37 cellular contexts compared by ENCODE assay signal in genomic region chr20:11468880-11469279, GRCh38.
"Had no signal": no experiment of that assay in that cellular context is flagged by ENCODE, and none has a peak within 500 bp of the region (broad histone marks: within the 10 kb centered on the region; RNA-seq: fewer than 3 reads in every experiment).

No MANE protein-coding gene starts in this region.

- H3K27ac Mint-ChIP-seq: activated CD4-positive, alpha-beta memory T cell treated with anti-CD3 and anti-CD28 coated beads, Interleukin-2, amount 10 ng/mL, durations not matched to agents 7 days and 5 days; activated CD4-positive, alpha-beta T cell treated with anti-CD3 and anti-CD28 coated beads for 36 hours; activated CD4-positive, alpha-beta T cell treated with anti-CD3 and anti-CD28 coated beads, Interleukin-2, amount 10 ng/mL, durations not matched to agents 7 days and 5 days; activated CD8-positive, alpha-beta memory T cell treated with anti-CD3 and anti-CD28 coated beads, Interleukin-2, amount 10 ng/mL, durations not matched to agents 7 days and 5 days; activated CD8-positive, alpha-beta T cell treated with anti-CD3 and anti-CD28 coated beads, Interleukin-2, amount 10 ng/mL, durations not matched to agents 7 days and 5 days; activated naive CD4-positive, alpha-beta T cell treated with anti-CD3 and anti-CD28 coated beads, Interleukin-2, amount 10 ng/mL, durations not matched to agents 7 days and 5 days; activated naive CD4-positive, alpha-beta T cell treated with anti-CD3 and anti-CD28 coated beads, Interleukin-2, amount 50 U/mL, for 24 hours; activated naive CD8-positive, alpha-beta T cell; activated naive CD8-positive, alpha-beta T cell treated with anti-CD3 and anti-CD28 coated beads, Interleukin-2, amount 10 ng/mL, durations not matched to agents 7 days and 5 days; activated naive CD8-positive, alpha-beta T cell treated with anti-CD3 and anti-CD28 coated beads, Interleukin-2, amount 50 U/mL, for 24 hours; activated T-cell treated with anti-CD3 and anti-CD28 coated beads, Interleukin-2, amount 50 U/mL, for 24 hours; activated T-helper 2 cell treated with anti-CD3 and anti-CD28 coated beads, Interferon-gamma antibody, Interleukin-2, Interleukin-4, amounts not matched to agents 10 μg/mL and 5 μg/mL and 100 μg/mL, durations not matched to agents 14 hours and 24 hours and 36 hours; brain; T-helper 1 cell treated with Interleukin-12 subunit alpha and Interleukin-12 subunit beta and Interleukin-4 antibody, amounts not matched to agents 30 μg/mL and 1 μg/mL, for 36 hours; T-helper 2 cell treated with Interferon-gamma antibody and Interleukin-4, amounts not matched to agents 5 μg/mL and 100 μg/mL, for 36 hours had no signal

- H3K27me3 ChIP-seq: ascending aorta, cardiac muscle cell had no signal

- H3K27me3 Mint-ChIP-seq: activated CD4-positive, alpha-beta memory T cell treated with anti-CD3 and anti-CD28 coated beads, Interleukin-2, amount 10 ng/mL, durations not matched to agents 7 days and 5 days; activated CD4-positive, alpha-beta T cell treated with anti-CD3 and anti-CD28 coated beads, Interleukin-2, amount 10 ng/mL, durations not matched to agents 7 days and 5 days; activated CD8-positive, alpha-beta memory T cell treated with anti-CD3 and anti-CD28 coated beads, Interleukin-2, amount 10 ng/mL, durations not matched to agents 7 days and 5 days; activated naive CD4-positive, alpha-beta T cell treated with anti-CD3 and anti-CD28 coated beads, Interleukin-2, amount 10 ng/mL, durations not matched to agents 7 days and 5 days; activated naive CD8-positive, alpha-beta T cell treated with anti-CD3 and anti-CD28 coated beads, Interleukin-2, amount 10 ng/mL, durations not matched to agents 7 days and 5 days; activated naive CD8-positive, alpha-beta T cell treated with anti-CD3 and anti-CD28 coated beads, Interleukin-2, amount 50 U/mL, for 24 hours; activated T-cell treated with anti-CD3 and anti-CD28 coated beads, Interleukin-2, amount 50 U/mL, for 24 hours; brain; central memory CD8-positive, alpha-beta T cell had no signal

- H3K4me1 Mint-ChIP-seq: activated CD4-positive, alpha-beta memory T cell treated with anti-CD3 and anti-CD28 coated beads, Interleukin-2, amount 10 ng/mL, durations not matched to agents 7 days and 5 days; activated CD4-positive, alpha-beta T cell treated with anti-CD3 and anti-CD28 coated beads for 36 hours; activated CD4-positive, alpha-beta T cell treated with anti-CD3 and anti-CD28 coated beads, Interleukin-2, amount 10 ng/mL, durations not matched to agents 7 days and 5 days; activated CD8-positive, alpha-beta memory T cell treated with anti-CD3 and anti-CD28 coated beads, Interleukin-2, amount 10 ng/mL, durations not matched to agents 7 days and 5 days; activated naive CD4-positive, alpha-beta T cell treated with anti-CD3 and anti-CD28 coated beads, Interleukin-2, amount 10 ng/mL, durations not matched to agents 7 days and 5 days; activated naive CD4-positive, alpha-beta T cell treated with anti-CD3 and anti-CD28 coated beads, Interleukin-2, amount 50 U/mL, for 24 hours; activated naive CD8-positive, alpha-beta T cell treated with anti-CD3 and anti-CD28 coated beads, Interleukin-2, amount 10 ng/mL, durations not matched to agents 7 days and 5 days; activated naive CD8-positive, alpha-beta T cell treated with anti-CD3 and anti-CD28 coated beads, Interleukin-2, amount 50 U/mL, for 24 hours; brain; central memory CD8-positive, alpha-beta T cell had no signal

- H3K9me3 ChIP-seq: ascending aorta had no signal

- ATAC-seq: activated CD4-positive, alpha-beta T cell treated with anti-CD3 and anti-CD28 coated beads for 36 hours; activated CD4-positive, CD25-positive, alpha-beta regulatory T cell treated with anti-CD3 and anti-CD28 coated beads, Interleukin-2, amount 50 U/mL, for 24 hours; activated CD8-positive, alpha-beta memory T cell treated with anti-CD3 and anti-CD28 coated beads, Interleukin-2, amount 10 ng/mL, durations not matched to agents 7 days and 5 days; activated CD8-positive, alpha-beta T cell treated with anti-CD3 and anti-CD28 coated beads, Interleukin-2, amount 10 ng/mL, durations not matched to agents 7 days and 5 days; activated naive CD8-positive, alpha-beta T cell treated with anti-CD3 and anti-CD28 coated beads, Interleukin-2, amount 50 U/mL, for 24 hours had no signal

- H3K36me3 ChIP-seq: ascending aorta, cardiac muscle cell had no signal

- H3K4me3 Mint-ChIP-seq: activated CD4-positive, alpha-beta memory T cell treated with anti-CD3 and anti-CD28 coated beads, Interleukin-2, amount 10 ng/mL, durations not matched to agents 7 days and 5 days; activated CD4-positive, alpha-beta T cell treated with anti-CD3 and anti-CD28 coated beads for 36 hours; activated CD4-positive, alpha-beta T cell treated with anti-CD3 and anti-CD28 coated beads, Interleukin-2, amount 10 ng/mL, durations not matched to agents 7 days and 5 days; activated CD8-positive, alpha-beta memory T cell treated with anti-CD3 and anti-CD28 coated beads, Interleukin-2, amount 10 ng/mL, durations not matched to agents 7 days and 5 days; activated CD8-positive, alpha-beta T cell treated with anti-CD3 and anti-CD28 coated beads, Interleukin-2, amount 10 ng/mL, durations not matched to agents 7 days and 5 days; activated naive CD4-positive, alpha-beta T cell treated with anti-CD3 and anti-CD28 coated beads, Interleukin-2, amount 10 ng/mL, durations not matched to agents 7 days and 5 days; activated naive CD4-positive, alpha-beta T cell treated with anti-CD3 and anti-CD28 coated beads, Interleukin-2, amount 50 U/mL, for 24 hours; activated naive CD8-positive, alpha-beta T cell; activated naive CD8-positive, alpha-beta T cell treated with anti-CD3 and anti-CD28 coated beads, Interleukin-2, amount 10 ng/mL, durations not matched to agents 7 days and 5 days; activated naive CD8-positive, alpha-beta T cell treated with anti-CD3 and anti-CD28 coated beads, Interleukin-2, amount 50 U/mL, for 24 hours; activated T-cell treated with anti-CD3 and anti-CD28 coated beads, Interleukin-2, amount 50 U/mL, for 24 hours; brain; central memory CD8-positive, alpha-beta T cell; T-helper 1 cell treated with Interleukin-12 subunit alpha and Interleukin-12 subunit beta and Interleukin-4 antibody, amounts not matched to agents 30 μg/mL and 1 μg/mL, for 36 hours; T-helper 2 cell treated with Interferon-gamma antibody and Interleukin-4, amounts not matched to agents 5 μg/mL and 100 μg/mL, for 36 hours had no signal

- H3K9me3 Mint-ChIP-seq: activated naive CD4-positive, alpha-beta T cell treated with anti-CD3 and anti-CD28 coated beads, Interleukin-2, amount 50 U/mL, for 24 hours; T-helper 2 cell treated with Interferon-gamma antibody and Interleukin-4, amounts not matched to agents 5 μg/mL and 100 μg/mL, for 36 hours had no signal

- H3K4me3 ChIP-seq: ascending aorta, cardiac muscle cell had no signal

- H3K36me3 Mint-ChIP-seq: activated CD8-positive, alpha-beta memory T cell treated with anti-CD3 and anti-CD28 coated beads, Interleukin-2, amount 10 ng/mL, durations not matched to agents 7 days and 5 days; activated naive CD4-positive, alpha-beta T cell treated with anti-CD3 and anti-CD28 coated beads, Interleukin-2, amount 10 ng/mL, durations not matched to agents 7 days and 5 days; activated naive CD4-positive, alpha-beta T cell treated with anti-CD3 and anti-CD28 coated beads, Interleukin-2, amount 50 U/mL, for 24 hours; activated naive CD8-positive, alpha-beta T cell; activated naive CD8-positive, alpha-beta T cell treated with anti-CD3 and anti-CD28 coated beads, Interleukin-2, amount 10 ng/mL, durations not matched to agents 7 days and 5 days; brain had no signal

- DNase-seq: activated CD4-positive, alpha-beta memory T cell treated with anti-CD3 and anti-CD28 coated beads, Interleukin-2, amount 10 ng/mL, durations not matched to agents 7 days and 5 days; activated CD4-positive, alpha-beta T cell treated with anti-CD3 and anti-CD28 coated beads for 1 hour; activated CD4-positive, alpha-beta T cell treated with anti-CD3 and anti-CD28 coated beads for 36 hours; activated CD4-positive, alpha-beta T cell treated with anti-CD3 and anti-CD28 coated beads for 48 hours; activated CD4-positive, alpha-beta T cell treated with anti-CD3 and anti-CD28 coated beads, Interleukin-2, amount 10 ng/mL, durations not matched to agents 7 days and 5 days; activated CD4-positive, alpha-beta T cell treated with anti-CD3 and anti-CD28 coated beads, Interleukin-2, amount 50 U/mL, for 48 hours; activated CD4-positive, CD25-positive, alpha-beta regulatory T cell; activated CD8-positive, alpha-beta memory T cell treated with anti-CD3 and anti-CD28 coated beads for 24 hours; activated CD8-positive, alpha-beta memory T cell treated with anti-CD3 and anti-CD28 coated beads, Interleukin-2, amount 10 ng/mL, durations not matched to agents 7 days and 5 days; activated CD8-positive, alpha-beta memory T cell treated with anti-CD3 and anti-CD28 coated beads, Interleukin-2, amount 50 U/mL, for 48 hours; activated CD8-positive, alpha-beta T cell treated with anti-CD3 and anti-CD28 coated beads, Interleukin-2, amount 10 ng/mL, durations not matched to agents 7 days and 5 days; activated effector memory CD4-positive, alpha-beta T cell treated with Interleukin-2 at 50 U/mL for 16 hours; activated gamma-delta T cell; activated naive CD4-positive, alpha-beta T cell treated with anti-CD3 and anti-CD28 coated beads, Interleukin-2, amount 10 ng/mL, durations not matched to agents 7 days and 5 days; activated naive CD4-positive, alpha-beta T cell treated with Interleukin-2 at 50 U/mL for 16 hours; activated naive CD8-positive, alpha-beta T cell treated with anti-CD3 and anti-CD28 coated beads, Interleukin-2, amount 10 ng/mL, durations not matched to agents 7 days and 5 days; activated naive CD8-positive, alpha-beta T cell treated with anti-CD3 and anti-CD28 coated beads, Interleukin-2, amount 50 U/mL, for 24 hours; activated T-cell treated with anti-CD3 and anti-CD28 coated beads, Interleukin-2, amount 50 U/mL, for 24 hours; activated T-cell treated with anti-CD3 and anti-CD28 coated beads, Interleukin-2, amount 50 U/mL, for 48 hours; amygdala; anterior cingulate cortex; caudate nucleus; cerebellar nuclear complex; T-helper 1 cell; T-helper 2 cell; T-helper 9 cell had no signal

- H3K4me1 ChIP-seq: ascending aorta had no signal

- H3K27ac ChIP-seq: ascending aorta, cardiac muscle cell, VCaP had no signal
